Comparison of ENCODE assay signal across 1 cellular context in the genomic region with DNA sequence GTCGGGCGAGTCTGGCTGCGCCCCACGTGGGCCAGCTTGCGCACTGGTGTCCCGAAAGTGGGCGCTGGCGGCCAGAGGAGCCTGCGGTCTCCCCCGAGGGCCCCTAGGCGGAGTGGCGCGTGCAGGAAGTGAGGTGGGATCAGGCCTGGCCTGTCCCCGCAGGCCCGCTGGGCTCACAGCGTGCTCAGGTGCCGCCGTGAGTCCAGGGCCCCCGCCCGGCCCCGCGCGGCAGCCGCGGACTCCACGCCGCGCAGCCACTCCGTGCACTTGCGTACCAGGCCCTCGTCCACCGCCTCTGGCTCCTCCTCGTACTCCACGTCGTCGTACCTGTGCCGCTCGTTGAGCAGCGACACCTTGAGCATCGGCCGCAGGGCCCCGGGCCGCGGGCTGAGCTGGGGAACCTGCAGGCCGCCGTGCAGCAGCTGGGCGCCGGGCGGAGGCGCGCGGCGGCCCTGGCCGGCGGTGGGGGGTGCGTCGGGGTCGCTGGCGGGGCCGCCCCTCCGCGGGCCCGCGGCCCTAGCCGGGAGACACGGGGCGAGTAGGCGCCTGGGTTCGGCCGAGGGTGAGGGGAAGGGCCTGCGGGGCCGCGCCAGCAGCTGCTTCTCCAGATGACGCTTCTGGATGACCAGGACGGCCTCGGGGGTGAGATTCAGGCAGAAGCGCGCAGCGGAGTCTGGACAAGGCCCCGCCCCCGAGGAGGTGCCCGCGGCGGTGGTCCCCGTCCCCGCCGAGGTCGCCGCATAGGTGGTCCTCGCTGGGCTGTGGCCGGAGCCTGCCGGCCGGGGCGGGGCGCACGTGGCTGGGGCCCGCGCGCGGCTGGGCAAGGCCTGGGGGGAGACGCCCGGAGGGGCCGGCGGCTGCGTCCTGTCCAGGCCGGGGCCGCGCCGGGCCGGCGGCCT.
A peak's percentile ranks its signal among the peaks of the same experiment; 100 is the strongest.
TF ChIP-seq lines count a peak whose summit lies in the region.

No MANE protein-coding gene starts in this region.

TF ChIP-seq in WTC11, 78 proteins besides CTCF, POLR2A, EP300 and RAD21 (continued from another document):
- TF ChIP-seq CDX4 (CRISPR knock-in tag; IDR thresholded peaks at IDR 0.05; ENCODE audit: borderline replicate concordance) (no peak), SOX15 (CRISPR knock-in tag; IDR thresholded peaks at IDR 0.05) (no peak), ZMAT4 (CRISPR knock-in tag; IDR thresholded peaks at IDR 0.05) (no peak), MYBL2 (CRISPR knock-in tag; IDR thresholded peaks at IDR 0.05) (peak; percentile 92), ETV6 (CRISPR knock-in tag; IDR thresholded peaks at IDR 0.05) (no peak), ERG (CRISPR knock-in tag; IDR thresholded peaks at IDR 0.05) (no peak), CREB1 (CRISPR knock-in tag; IDR thresholded peaks at IDR 0.05) (peak; percentile 50; the same call in 1 of the 2 replicates), TP53 (CRISPR knock-in tag; IDR thresholded peaks at IDR 0.05) (0 out of 2 replicates have a peak, but pooled peaks have one; percentile 25), PRDM15 (CRISPR knock-in tag; IDR thresholded peaks at IDR 0.05) (no peak)
